1 cellular context compared by ENCODE assay signal in the genomic region with DNA sequence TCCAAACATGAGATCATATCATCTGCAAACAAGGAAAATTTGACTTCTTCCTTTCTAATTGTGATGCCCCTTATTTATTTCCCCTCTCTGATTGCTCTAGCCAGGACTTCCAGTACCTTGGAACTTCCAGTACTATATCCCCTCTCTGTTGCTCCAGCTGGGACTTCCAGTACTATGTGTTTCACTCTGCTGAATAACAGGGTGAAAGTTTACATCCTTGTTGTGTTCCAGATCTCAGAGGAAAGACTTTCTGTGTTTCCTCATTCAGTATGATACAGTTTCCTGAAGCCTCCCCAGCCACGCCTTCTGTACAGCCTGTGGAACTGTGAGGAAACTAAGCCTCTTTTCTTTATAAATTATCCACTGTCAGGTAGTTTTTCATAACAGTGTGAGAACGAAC.
TF ChIP-seq lines count a peak whose summit lies in the region.

No MANE protein-coding gene starts in this region.

TF ChIP-seq in HepG2, 621 proteins besides CTCF, POLR2A, EP300 and RAD21 (continued from another document):
- TF ChIP-seq, protein P1, sequence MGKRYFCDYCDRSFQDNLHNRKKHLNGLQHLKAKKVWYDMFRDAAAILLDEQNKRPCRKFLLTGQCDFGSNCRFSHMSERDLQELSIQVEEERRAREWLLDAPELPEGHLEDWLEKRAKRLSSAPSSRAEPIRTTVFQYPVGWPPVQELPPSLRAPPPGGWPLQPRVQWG (CRISPR knock-in tag; IDR thresholded peaks at IDR 0.05; ENCODE audit: borderline replicate concordance, low read depth), result no peak
- TF ChIP-seq, protein P2, sequence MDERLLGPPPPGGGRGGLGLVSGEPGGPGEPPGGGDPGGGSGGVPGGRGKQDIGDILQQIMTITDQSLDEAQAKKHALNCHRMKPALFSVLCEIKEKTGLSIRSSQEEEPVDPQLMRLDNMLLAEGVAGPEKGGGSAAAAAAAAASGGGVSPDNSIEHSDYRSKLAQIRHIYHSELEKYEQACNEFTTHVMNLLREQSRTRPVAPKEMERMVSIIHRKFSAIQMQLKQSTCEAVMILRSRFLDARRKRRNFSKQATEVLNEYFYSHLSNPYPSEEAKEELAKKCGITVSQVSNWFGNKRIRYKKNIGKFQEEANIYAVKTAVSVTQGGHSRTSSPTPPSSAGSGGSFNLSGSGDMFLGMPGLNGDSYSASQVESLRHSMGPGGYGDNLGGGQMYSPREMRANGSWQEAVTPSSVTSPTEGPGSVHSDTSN (CRISPR knock-in tag; IDR thresholded peaks at IDR 0.05), result no peak
- TF ChIP-seq RNF2 (conservative IDR thresholded peaks at IDR 0.05; ENCODE audit: low read depth), result no peak
- no peak for TF ChIP-seq KDM5B (CRISPR knock-in tag; IDR thresholded peaks at IDR 0.05; ENCODE audit: borderline replicate concordance)
- no peak for TF ChIP-seq KLF15 (CRISPR knock-in tag; IDR thresholded peaks at IDR 0.05; ENCODE audit: borderline replicate concordance)
- TF ChIP-seq, protein P3, sequence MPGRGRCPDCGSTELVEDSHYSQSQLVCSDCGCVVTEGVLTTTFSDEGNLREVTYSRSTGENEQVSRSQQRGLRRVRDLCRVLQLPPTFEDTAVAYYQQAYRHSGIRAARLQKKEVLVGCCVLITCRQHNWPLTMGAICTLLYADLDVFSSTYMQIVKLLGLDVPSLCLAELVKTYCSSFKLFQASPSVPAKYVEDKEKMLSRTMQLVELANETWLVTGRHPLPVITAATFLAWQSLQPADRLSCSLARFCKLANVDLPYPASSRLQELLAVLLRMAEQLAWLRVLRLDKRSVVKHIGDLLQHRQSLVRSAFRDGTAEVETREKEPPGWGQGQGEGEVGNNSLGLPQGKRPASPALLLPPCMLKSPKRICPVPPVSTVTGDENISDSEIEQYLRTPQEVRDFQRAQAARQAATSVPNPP (CRISPR knock-in tag; IDR thresholded peaks at IDR 0.05), result no peak
- TF ChIP-seq ZNF264 (CRISPR knock-in tag; IDR thresholded peaks at IDR 0.05), result no peak
- TF ChIP-seq ZFP90 (CRISPR knock-in tag; IDR thresholded peaks at IDR 0.05; ENCODE audit: borderline replicate concordance), result no peak
- TF ChIP-seq ELF1 (CRISPR knock-in tag; IDR thresholded peaks at IDR 0.05), result no peak
- TF ChIP-seq CBX1 (IDR thresholded peaks at IDR 0.05; ENCODE audit: low read depth), result no peak
- TF ChIP-seq ZNF235 (CRISPR knock-in tag; IDR thresholded peaks at IDR 0.05; ENCODE audit: borderline replicate concordance), result no peak
